Comparison of ENCODE assay signal across 13 cellular contexts in the genomic region with DNA sequence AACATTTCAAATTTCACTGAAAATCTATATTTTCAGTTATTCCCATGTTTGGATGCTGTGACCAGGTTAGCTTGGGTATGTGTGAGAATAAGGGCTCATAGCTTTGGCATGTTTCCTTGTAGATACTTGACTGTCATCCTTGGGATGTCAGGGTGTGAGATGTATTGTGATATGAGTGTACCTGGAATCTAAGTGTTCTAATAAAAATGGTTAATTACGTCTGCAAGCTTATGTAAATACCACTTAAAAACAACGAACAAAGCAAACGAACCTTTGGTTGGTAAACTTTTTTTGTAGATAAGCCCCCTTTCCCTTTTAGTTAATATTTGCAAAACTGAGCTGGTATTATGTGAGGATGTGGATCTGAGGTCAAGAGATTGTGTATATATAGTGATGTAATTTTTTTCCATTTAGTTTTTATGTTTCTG.
DNase-seq lines count a peak whose midpoint lies in the region; ATAC-seq, FAIRE-seq and TF ChIP-seq lines count a peak whose summit lies in the region.
"Had no signal": no experiment of that assay in that cellular context is flagged by ENCODE, and none has a peak within 500 bp of the region (broad histone marks: within the 10 kb centered on the region; RNA-seq: fewer than 3 reads in every experiment).

No MANE protein-coding gene starts in this region.

- H3K79me2 ChIP-seq in KMS-11 (ENCODE audit: insufficient read depth, low read depth) (peaks cover 81% of the 10 kb centered on the region), K562 (ENCODE audit: control insufficient read depth, insufficient read depth, low read length) (peaks cover 99% of the 10 kb centered on the region), SK-N-SH (ENCODE audit: insufficient read depth) (peaks cover 100% of the 10 kb centered on the region)

- peaks cover 23% of the 10 kb centered on the region for H3F3A ChIP-seq in SK-N-SH (replicated peaks; ENCODE audit: insufficient read depth)

- no peaks in the 10 kb centered on the region for H4K20me1 ChIP-seq in KMS-11 (ENCODE audit: insufficient read depth)
- 0 out of 2 replicates have a peak, but pooled peaks cover 5% of the 10 kb centered on the region for H4K20me1 ChIP-seq in K562 (replicated peaks; ENCODE audit: control insufficient read depth, insufficient read depth, low read length)
- H4K20me1 ChIP-seq in SK-N-SH (ENCODE audit: insufficient read depth), result peaks cover 98% of the 10 kb centered on the region

- intact Hi-C loops in CD14-positive monocyte (cut with micrococcal nuclease), result no loop called here
- intact Hi-C loops in K562 (cut with micrococcal nuclease), result no loop called here
- intact Hi-C loops in naive thymus-derived CD4-positive, alpha-beta T cell (cut with micrococcal nuclease), result loop anchor here (1.0 to 10.0 kb wide), 10 partner anchors 8 to 1748 kb away; a partner anchor contains a TSS

- H3K9me3 Mint-ChIP-seq in CD14-positive monocyte, result peaks cover 0 to 1% (median 0%) of the 10 kb centered on the region in 7 donors
- H3K9me3 Mint-ChIP-seq in naive thymus-derived CD4-positive, alpha-beta T cell, result peaks cover 0 to 5% (median 0%) of the 10 kb centered on the region in 11 donors

- TF ChIP-seq EP300 in K562 (IDR thresholded peaks at IDR 0.05; ENCODE audit: low read length) (no peak), SK-N-SH (IDR thresholded peaks at IDR 0.05; ENCODE audit: borderline replicate concordance in 1 of 2, low read depth in 1 of 2, low read length in 1 of 2) (no peak)

- peak overlapping the region; percentile 96 for H3K27ac ChIP-seq in KMS-11
- peak overlapping the region; percentile 40; the same call in 1 of the 3 replicates for H3K27ac ChIP-seq in K562 (ENCODE audit: extremely low read depth, low read depth, low read length)
- H3K27ac ChIP-seq in naive thymus-derived CD4-positive, alpha-beta T cell (ENCODE audit: low read depth, low read length), result peak overlapping the region; percentile 27
- peak overlapping the region in 1 of 2 experiments; percentile 38; a peak in 1 of 4 replicates for H3K27ac ChIP-seq in SK-N-SH (ENCODE audit: low read depth in 2 of 2, low read length in 1 of 2)
- H3K27ac ChIP-seq in substantia nigra (ENCODE audit: low read depth, low read length, poor library complexity, severe bottlenecking), result no peak overlapping the region
- H3K27ac ChIP-seq: prostate gland had no signal

- no peak for TF ChIP-seq RAD21 in K562 (CRISPR knock-in tag; conservative IDR thresholded peaks at IDR 0.05 in 1 of 2, IDR thresholded peaks at IDR 0.05 in 1 of 2)
- no peak for TF ChIP-seq RAD21 in SK-N-SH (IDR thresholded peaks at IDR 0.05; ENCODE audit: low read length)

- peak overlapping the region in 1 of 2 donors; percentile 35 for H3K4me3 Mint-ChIP-seq in CD14-positive monocyte
- H3K4me3 Mint-ChIP-seq in naive thymus-derived CD4-positive, alpha-beta T cell, result peak overlapping the region; percentile 52 to 82 (median 76)

- no peak for TF ChIP-seq POLR2A in K562 (conservative IDR thresholded peaks at IDR 0.05)

- H2AFZ ChIP-seq in KMS-11 (ENCODE audit: low read depth), result no peak overlapping the region
- H2AFZ ChIP-seq in K562 (ENCODE audit: low read depth, low read length), result 0 out of 2 replicates have a peak overlapping the region, but pooled peaks have one; percentile 65
- H2AFZ ChIP-seq in SK-N-SH (ENCODE audit: low read depth), result no peak overlapping the region

- H3K9me1 ChIP-seq in K562 (ENCODE audit: control insufficient read depth, insufficient read depth, low read length), result no peaks in the 10 kb centered on the region

- in situ Hi-C loops in K562 (cut with MboI), result no loop called here

- H3K27ac Mint-ChIP-seq in CD14-positive monocyte, result peak overlapping the region in 5 of 7 donors; percentile 21 to 76 (median 42)
- peak overlapping the region in 8 of 9 donors; percentile 32 to 92 (median 84) for H3K27ac Mint-ChIP-seq in naive thymus-derived CD4-positive, alpha-beta T cell

- 52% methylated on average over 3 of the region's 3 CpGs for WGBS in K562 (ENCODE audit: insufficient coverage, low coverage, missing lambda C conversion rate)
- WGBS in SK-N-SH (ENCODE audit: low lambda C conversion rate), result 81% methylated on average over 3 of the region's 3 CpGs

- peaks cover 100% of the 10 kb centered on the region for H3K4me1 ChIP-seq in KMS-11 (ENCODE audit: low read depth, poor library complexity, severe bottlenecking)
- H3K4me1 ChIP-seq in K562 (replicated peaks in 1 of 2; ENCODE audit: control insufficient read depth in 2 of 2, insufficient read depth in 2 of 2, low read length in 2 of 2), result peaks cover 8 to 50% of the 10 kb centered on the region in 2 experiments; a peak in 4 of 5 replicates
- peaks cover 28 to 79% of the 10 kb centered on the region in 2 donors for H3K4me1 ChIP-seq in naive thymus-derived CD4-positive, alpha-beta T cell (ENCODE audit: control insufficient read depth in 2 of 2, insufficient read depth in 2 of 2, low read length in 2 of 2)
- H3K4me1 ChIP-seq in SK-N-SH (ENCODE audit: control insufficient read depth in 1 of 2, insufficient read depth in 2 of 2, low read depth in 1 of 2, low read length in 1 of 2), result peaks cover 7 to 34% of the 10 kb centered on the region in 2 experiments; a peak in 3 of 4 replicates

- H3K4me1 Mint-ChIP-seq in CD14-positive monocyte, result peaks cover 79% of the 10 kb centered on the region
- H3K4me1 Mint-ChIP-seq in naive thymus-derived CD4-positive, alpha-beta T cell, result peaks cover 65 to 98% (median 95%) of the 10 kb centered on the region in 7 donors

- no peaks in the 10 kb centered on the region for H3K9me3 ChIP-seq in K562 (replicated peaks; ENCODE audit: control insufficient read depth, insufficient read depth, low read depth, low read length)
- H3K9me3 ChIP-seq in naive thymus-derived CD4-positive, alpha-beta T cell (ENCODE audit: control insufficient read depth in 2 of 3, low read length in 3 of 3), result no peaks in the 10 kb centered on the region
- H3K9me3 ChIP-seq in SK-N-SH, result no peaks in the 10 kb centered on the region
- H3K9me3 ChIP-seq: Caco-2, prostate gland had no signal

- no peaks in the 10 kb centered on the region for H3K27me3 Mint-ChIP-seq in CD14-positive monocyte (ENCODE audit: low read depth in 3 of 3)
- H3K27me3 Mint-ChIP-seq in naive thymus-derived CD4-positive, alpha-beta T cell, result peaks cover 0 to 9% (median 0%) of the 10 kb centered on the region in 5 donors

- POLR2A ChIA-PET in K562 (lab: Yijun Ruan, JAX), result interaction anchor here (0.8 to 2.0 kb wide), 4 partner anchors 9 to 58 kb away, joined by 3 to 6 read pairs (median 4); no protein-coding TSS in a partner anchor
- POLR2A ChIA-PET in naive thymus-derived CD4-positive, alpha-beta T cell (lab: Charles Lee), result interaction anchor here (1.3 to 2.0 kb wide), 2 partner anchors 21 to 64 kb away, joined by 3 to 5 read pairs; a partner anchor contains a TSS
- POLR2A ChIA-PET in SK-N-SH (lab: Yijun Ruan, JAX), result no interaction called here

- CTCF ChIA-PET in K562 (lab: Yijun Ruan, JAX; ENCODE audit: low intra/inter-chr PET ratio), result no interaction called here
- CTCF ChIA-PET in naive thymus-derived CD4-positive, alpha-beta T cell (lab: Charles Lee), result interaction anchor here (0.6 to 2.1 kb wide), 3 partner anchors 10 to 68 kb away, joined by 3 to 8 read pairs (median 3); no protein-coding TSS in a partner anchor
- CTCF ChIA-PET in SK-N-SH (lab: Yijun Ruan, JAX), result interaction anchor here (1.2 to 2.0 kb wide), 2 partner anchors 13 to 230 kb away, joined by 3 to 5 read pairs; no protein-coding TSS in a partner anchor

- H3K4me3 ChIP-seq in KMS-11 (IDR thresholded peaks at IDR 0.05; ENCODE audit: insufficient read depth, low read depth, low read length) (no peak overlapping the region), K562 (no peak overlapping the region), SK-N-SH (ENCODE audit: low read depth in 2 of 2, low read length in 1 of 2) (no peak overlapping the region)
- no peak overlapping the region for H3K4me3 ChIP-seq in naive thymus-derived CD4-positive, alpha-beta T cell (ENCODE audit: low read length)
- H3K4me3 ChIP-seq: prostate gland had no signal

- H3K36me3 ChIP-seq in KMS-11 (ENCODE audit: insufficient read depth) (no peaks in the 10 kb centered on the region), K562 (ENCODE audit: control insufficient read depth, insufficient read depth, low read length) (no peaks in the 10 kb centered on the region), SK-N-SH (replicated peaks in 1 of 2; ENCODE audit: control insufficient read depth in 1 of 2, insufficient read depth in 2 of 2, low read length in 1 of 2) (peaks cover 0 to 14% of the 10 kb centered on the region in 2 experiments)
- no peaks in the 10 kb centered on the region for H3K36me3 ChIP-seq in naive thymus-derived CD4-positive, alpha-beta T cell (ENCODE audit: control insufficient read depth in 2 of 3, insufficient read depth in 3 of 3, low read length in 3 of 3)
- H3K36me3 ChIP-seq: prostate gland had no signal

- H3K36me3 Mint-ChIP-seq in CD14-positive monocyte, result peaks cover 8 to 9% of the 10 kb centered on the region in 2 donors
- peaks cover 0 to 21% (median 0%) of the 10 kb centered on the region in 5 donors for H3K36me3 Mint-ChIP-seq in naive thymus-derived CD4-positive, alpha-beta T cell

- no peaks in the 10 kb centered on the region for H3K9me2 ChIP-seq in SK-N-SH

- no TSS peak for BruUV-seq in K562 (replicated peaks; lab: Mats Ljungman, UMichigan)

- no peak for FAIRE-seq in K562 (lab: Jason Lieb, UNC)

- DNase-seq in CD14-positive monocyte (ENCODE audit: low spot score), result no peak
- DNase-seq in K562 (ENCODE audit: extremely low read depth in 1 of 4, low spot score in 3 of 4), result no peak
- DNase-seq in naive thymus-derived CD4-positive, alpha-beta T cell, result no peak
- no peak for DNase-seq in SK-N-SH
- no peak for DNase-seq in substantia nigra (lab: John Stamatoyannopoulos, UW)
- no peak for DNase-seq in SHP77 treated with DMSO at 0.1 percent for 48 hours (lab: John Stamatoyannopoulos, UW)
- no peak for DNase-seq in NCI-H1105 (lab: John Stamatoyannopoulos, UW)
- DNase-seq: activated CD4-positive, CD25-positive, alpha-beta regulatory T cell treated with anti-CD3 and anti-CD28 coated beads, Interleukin-2, amount 50 U/mL, for 72 hours; anterior cingulate cortex; Caco-2; NCI-H2081 had no signal

- H3K9ac ChIP-seq in KMS-11, result peak overlapping the region; percentile 72; the same call in 1 of the 2 replicates
- H3K9ac ChIP-seq in K562 (ENCODE audit: insufficient read depth in 1 of 2, low read depth in 2 of 2, low read length in 2 of 2), result no peak overlapping the region
- H3K9ac ChIP-seq in SK-N-SH, result no peak overlapping the region

- ATAC-seq in K562, result no peak
- no peak for ATAC-seq in naive thymus-derived CD4-positive, alpha-beta T cell

- TF ChIP-seq CTCF in CD14-positive monocyte (IDR thresholded peaks at IDR 0.05) (no peak), KMS-11 (conservative IDR thresholded peaks at IDR 0.05; ENCODE audit: low read depth, low read length) (no peak), K562 (IDR thresholded peaks at IDR 0.05 in 2 of 3, conservative IDR thresholded peaks at IDR 0.05 in 1 of 3; ENCODE audit: insufficient read depth in 2 of 3, low read depth in 1 of 3, low read length in 3 of 3) (no peak), SK-N-SH (IDR thresholded peaks at IDR 0.05) (no peak)

- no peaks in the 10 kb centered on the region for H3K27me3 ChIP-seq in KMS-11 (ENCODE audit: insufficient read depth, low read depth)
- no peaks in the 10 kb centered on the region for H3K27me3 ChIP-seq in K562 (ENCODE audit: control insufficient read depth in 2 of 2, insufficient read depth in 2 of 2, low read length in 2 of 2)
- no peaks in the 10 kb centered on the region for H3K27me3 ChIP-seq in naive thymus-derived CD4-positive, alpha-beta T cell (ENCODE audit: control insufficient read depth in 2 of 2, insufficient read depth in 2 of 2, low read length in 2 of 2)
- H3K27me3 ChIP-seq in SK-N-SH (ENCODE audit: insufficient read depth), result no peaks in the 10 kb centered on the region

- H3K4me2 ChIP-seq in KMS-11 (peak overlapping the region; percentile 91), K562 (ENCODE audit: insufficient read depth, low read length) (no peak overlapping the region), SK-N-SH (no peak overlapping the region)

Comparison
In these comparisons a context has a peak if more than half of its experiments do, and no peak if none do; other contexts are left out.
1. intact Hi-C loops: an anchor here in naive thymus-derived CD4-positive, alpha-beta T cell (1.0 to 10.0 kb wide); none called in CD14-positive monocyte and K562.